In the genomic region with DNA sequence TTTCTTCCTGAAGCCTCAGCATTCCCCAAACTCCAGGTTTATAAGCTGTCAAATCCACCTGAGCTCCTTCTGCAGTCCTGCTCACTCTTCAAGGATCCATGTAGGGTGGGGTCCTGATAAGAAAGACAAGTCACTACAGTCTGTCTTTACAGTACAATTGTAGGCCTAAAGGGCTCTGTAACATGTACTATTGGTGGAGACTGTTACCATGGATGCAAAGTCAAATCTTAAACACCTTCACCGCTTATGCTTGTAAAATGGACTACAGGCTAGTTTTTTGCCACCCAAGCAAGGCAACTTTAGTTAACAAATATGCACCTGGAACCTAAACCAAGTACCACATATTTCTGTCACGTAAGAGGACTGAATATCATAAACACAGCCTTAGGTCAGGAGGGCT, we compare ENCODE assay signal across 10 cellular contexts. TPM values are rescaled to one million over a fixed set of nuclear protein-coding genes. Genes with fewer than 3 reads are reported as not detected.
DNase-seq lines count a peak whose midpoint lies in the region; ATAC-seq and TF ChIP-seq lines count a peak whose summit lies in the region.
"Had no signal": no experiment of that assay in that cellular context is flagged by ENCODE, and none has a peak within 500 bp of the region (broad histone marks: within the 10 kb centered on the region; RNA-seq: fewer than 3 reads in every experiment).

No MANE protein-coding gene starts in this region.

- no peak for TF ChIP-seq EP300 in stomach (IDR thresholded peaks at IDR 0.05)

- intact Hi-C loops in activated T-helper 1 cell treated with anti-CD3 and anti-CD28 coated beads, Interleukin-12 subunit alpha, Interleukin-12 subunit beta, Interleukin-2, Interleukin-4 antibody, amounts not matched to agents 30 ng/mL and 10 ng/mL and 1 ng/mL, durations not matched to agents 14 hours and 24 hours and 36 hours (cut with micrococcal nuclease): no loop called here
- intact Hi-C loops in stomach (cut with DNase I; ENCODE audit: low total_unique reads): no loop called here

- no peak for TF ChIP-seq POLR2A in stomach (IDR thresholded peaks at IDR 0.05)

- no peak for ATAC-seq in activated T-cell treated with anti-CD3 and anti-CD28 coated beads, Interleukin-2, amount 50 U/mL, for 72 hours (replicated peaks in 1 of 2)

- H3K27me3 Mint-ChIP-seq in activated T-cell treated with anti-CD3 and anti-CD28 coated beads, Interleukin-2, amount 50 U/mL, for 72 hours (ENCODE audit: low read depth): no peaks in the 10 kb centered on the region
- H3K27me3 Mint-ChIP-seq in activated T-helper 1 cell treated with anti-CD3 and anti-CD28 coated beads, Interleukin-12 subunit alpha, Interleukin-12 subunit beta, Interleukin-2, Interleukin-4 antibody, amounts not matched to agents 30 ng/mL and 10 ng/mL and 1 ng/mL, durations not matched to agents 14 hours and 24 hours and 36 hours (ENCODE audit: insufficient read depth): no peaks in the 10 kb centered on the region
- peaks cover 0 to 5% (median 2%) of the 10 kb centered on the region in 3 donors for H3K27me3 Mint-ChIP-seq in immature natural killer cell (ENCODE audit: low read depth in 3 of 3)
- H3K27me3 Mint-ChIP-seq: activated naive CD4-positive, alpha-beta T cell treated with anti-CD3 and anti-CD28 coated beads, Interleukin-2, amount 10 ng/mL, durations not matched to agents 7 days and 5 days had no signal

- peak overlapping the region; percentile 45 to 76 (median 52) for H3K27ac ChIP-seq in stomach

- 90 to 98% (median 94%) methylated on average over 2 of the region's 2 CpGs for WGBS in stomach, 5 donors

- H3K4me3 Mint-ChIP-seq in activated T-cell treated with anti-CD3 and anti-CD28 coated beads, Interleukin-2, amount 50 U/mL, for 72 hours: peak overlapping the region; percentile 65 to 86
- H3K4me3 Mint-ChIP-seq in activated T-helper 1 cell treated with anti-CD3 and anti-CD28 coated beads, Interleukin-12 subunit alpha, Interleukin-12 subunit beta, Interleukin-2, Interleukin-4 antibody, amounts not matched to agents 30 ng/mL and 10 ng/mL and 1 ng/mL, durations not matched to agents 14 hours and 24 hours and 36 hours: peak overlapping the region; percentile 20
- peak overlapping the region in 1 of 5 donors; percentile 33 for H3K4me3 Mint-ChIP-seq in immature natural killer cell
- H3K4me3 Mint-ChIP-seq: activated naive CD4-positive, alpha-beta T cell treated with anti-CD3 and anti-CD28 coated beads, Interleukin-2, amount 10 ng/mL, durations not matched to agents 7 days and 5 days had no signal

- peaks cover 84% of the 10 kb centered on the region for H3K4me1 Mint-ChIP-seq in activated T-cell treated with anti-CD3 and anti-CD28 coated beads, Interleukin-2, amount 50 U/mL, for 72 hours (ENCODE audit: low read depth)
- peaks cover 77% of the 10 kb centered on the region for H3K4me1 Mint-ChIP-seq in activated T-helper 1 cell treated with anti-CD3 and anti-CD28 coated beads, Interleukin-12 subunit alpha, Interleukin-12 subunit beta, Interleukin-2, Interleukin-4 antibody, amounts not matched to agents 30 ng/mL and 10 ng/mL and 1 ng/mL, durations not matched to agents 14 hours and 24 hours and 36 hours (ENCODE audit: low read depth)
- H3K4me1 Mint-ChIP-seq in immature natural killer cell: peaks cover 74 to 91% of the 10 kb centered on the region in 2 donors

- H3K36me3 Mint-ChIP-seq in activated T-cell treated with anti-CD3 and anti-CD28 coated beads, Interleukin-2, amount 50 U/mL, for 72 hours (ENCODE audit: insufficient read depth in 2 of 2): peaks cover 35 to 54% of the 10 kb centered on the region in 2 donors
- H3K36me3 Mint-ChIP-seq in activated T-helper 1 cell treated with anti-CD3 and anti-CD28 coated beads, Interleukin-12 subunit alpha, Interleukin-12 subunit beta, Interleukin-2, Interleukin-4 antibody, amounts not matched to agents 30 ng/mL and 10 ng/mL and 1 ng/mL, durations not matched to agents 14 hours and 24 hours and 36 hours (ENCODE audit: low read depth): peaks cover 60% of the 10 kb centered on the region
- peaks cover 15 to 34% (median 15%) of the 10 kb centered on the region in 3 donors for H3K36me3 Mint-ChIP-seq in immature natural killer cell

- H3K4me3 ChIP-seq in stomach: no peak overlapping the region

- H3K9me3 ChIP-seq in stomach: no peaks in the 10 kb centered on the region

- H3K27me3 ChIP-seq in stomach: no peaks in the 10 kb centered on the region

- peaks cover 0 to 3% (median 0%) of the 10 kb centered on the region in 4 donors for H3K36me3 ChIP-seq in stomach

- no peak for DNase-seq in activated T-cell treated with anti-CD3 and anti-CD28 coated beads, Interleukin-2, amount 50 U/mL, for 72 hours
- DNase-seq in activated T-cell treated with anti-CD3 and anti-CD28 coated beads, Interleukin-2, amount 50 U/mL, for 1 hour: no peak
- DNase-seq in activated T-helper 1 cell treated with anti-CD3 and anti-CD28 coated beads, Interleukin-12 subunit alpha, Interleukin-12 subunit beta, Interleukin-2, Interleukin-4 antibody, amounts not matched to agents 30 ng/mL and 10 ng/mL and 1 ng/mL, durations not matched to agents 14 hours and 24 hours and 36 hours (ENCODE audit: low spot score): no peak
- DNase-seq in immature natural killer cell (no peak), stomach (no peak), C1 segment of cervical spinal cord (lab: John Stamatoyannopoulos, UW) (no peak), NCI-H1417 treated with DMSO at 0.1 percent for 48 hours (lab: John Stamatoyannopoulos, UW) (no peak), MV-4-11 (lab: John Stamatoyannopoulos, UW) (no peak)
- DNase-seq: activated naive CD4-positive, alpha-beta T cell treated with anti-CD3 and anti-CD28 coated beads, Interleukin-2, amount 10 ng/mL, durations not matched to agents 7 days and 5 days; NCI-H1092 had no signal

- peak overlapping the region; percentile 100 for H3K27ac Mint-ChIP-seq in activated T-cell treated with anti-CD3 and anti-CD28 coated beads, Interleukin-2, amount 50 U/mL, for 72 hours
- peak overlapping the region; percentile 94 for H3K27ac Mint-ChIP-seq in activated T-helper 1 cell treated with anti-CD3 and anti-CD28 coated beads, Interleukin-12 subunit alpha, Interleukin-12 subunit beta, Interleukin-2, Interleukin-4 antibody, amounts not matched to agents 30 ng/mL and 10 ng/mL and 1 ng/mL, durations not matched to agents 14 hours and 24 hours and 36 hours
- peak overlapping the region; percentile 29 to 89 (median 84) for H3K27ac Mint-ChIP-seq in immature natural killer cell

- H3K4me1 ChIP-seq in stomach: peaks cover 21 to 65% (median 41%) of the 10 kb centered on the region in 4 donors

- H3K9me3 Mint-ChIP-seq in activated T-cell treated with anti-CD3 and anti-CD28 coated beads, Interleukin-2, amount 50 U/mL, for 72 hours: peaks cover 0 to 3% of the 10 kb centered on the region in 2 donors
- peaks cover 4% of the 10 kb centered on the region for H3K9me3 Mint-ChIP-seq in activated T-helper 1 cell treated with anti-CD3 and anti-CD28 coated beads, Interleukin-12 subunit alpha, Interleukin-12 subunit beta, Interleukin-2, Interleukin-4 antibody, amounts not matched to agents 30 ng/mL and 10 ng/mL and 1 ng/mL, durations not matched to agents 14 hours and 24 hours and 36 hours
- H3K9me3 Mint-ChIP-seq in immature natural killer cell: no peaks in the 10 kb centered on the region

- no peak for TF ChIP-seq CTCF in stomach (IDR thresholded peaks at IDR 0.05)

RNA-seq across cellular contexts. Expression of a gene that starts 44.7 kb away (rescaled TPM):
- 100 to 1,000 TPM; 159 to 191 TPM for total RNA-seq in activated T-cell treated with anti-CD3 and anti-CD28 coated beads, Interleukin-2, amount 50 U/mL, for 72 hours
- 213 and 235 TPM in 2 replicates for total RNA-seq in activated T-helper 1 cell treated with anti-CD3 and anti-CD28 coated beads, Interleukin-12 subunit alpha, Interleukin-12 subunit beta, Interleukin-2, Interleukin-4 antibody, amounts not matched to agents 30 ng/mL and 10 ng/mL and 1 ng/mL, durations not matched to agents 14 hours and 24 hours and 36 hours
- polyA plus RNA-seq in immature natural killer cell (10 to 100 TPM; 27.7 to 62.4 (median 31.5) TPM), stomach (1 to 10 TPM; 6.9 to 8.9 (median 7.2) TPM)
- total RNA-seq in stomach: 10 to 100 TPM; 26.4 to 94.4 (median 75.9) TPM
